33 cellular contexts compared by ENCODE assay signal in the genomic region with DNA sequence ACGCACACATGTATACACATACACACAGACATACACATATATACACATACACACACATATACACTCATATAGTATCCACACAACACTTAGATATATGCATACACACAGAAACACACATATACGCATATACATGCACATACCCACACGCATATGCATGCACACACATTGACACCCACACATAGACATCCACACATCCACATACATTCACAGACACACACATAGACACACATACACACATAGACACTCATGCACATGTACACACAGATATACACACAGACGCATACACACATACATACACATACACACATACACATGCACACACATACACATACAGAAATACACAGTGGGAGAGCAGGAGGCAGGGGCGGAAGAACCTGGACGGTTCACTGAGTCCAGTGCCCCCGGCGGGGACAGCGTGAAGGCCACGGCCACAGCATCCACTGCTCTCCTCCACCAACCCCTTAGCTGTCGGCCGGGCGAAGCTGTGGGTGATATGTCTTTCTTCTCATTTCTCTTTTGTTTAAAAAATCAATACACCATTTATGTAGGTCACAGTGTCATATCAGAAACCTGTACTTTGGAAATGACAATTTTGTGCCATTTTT. TPM values are rescaled to one million over a fixed set of nuclear protein-coding genes. Genes with fewer than 3 reads are reported as not detected.
"Had no signal": no experiment of that assay in that cellular context is flagged by ENCODE, and none has a peak within 500 bp of the region (broad histone marks: within the 10 kb centered on the region; RNA-seq: fewer than 3 reads in every experiment).

No MANE protein-coding gene starts in this region.

- H3K4me3 Mint-ChIP-seq: activated CD4-positive, alpha-beta T cell treated with anti-CD3 and anti-CD28 coated beads, Interleukin-2, amount 10 ng/mL, durations not matched to agents 24 days and 14 days; activated CD8-positive, alpha-beta T cell treated with anti-CD3 and anti-CD28 coated beads for 36 hours; activated naive CD8-positive, alpha-beta T cell treated with anti-CD3 and anti-CD28 coated beads for 36 hours; activated T-cell treated with anti-CD3 and anti-CD28 coated beads, Interleukin-2, amount 50 U/mL, for 72 hours; activated T-helper 17 cell treated with anti-CD3 and anti-CD28 coated beads, Interleukin-2, amount 50 U/mL, for 72 hours had no signal

- H3K27ac Mint-ChIP-seq: activated CD4-positive, alpha-beta T cell treated with anti-CD3 and anti-CD28 coated beads, Interleukin-2, amount 10 ng/mL, durations not matched to agents 24 days and 14 days; activated CD8-positive, alpha-beta T cell treated with anti-CD3 and anti-CD28 coated beads for 36 hours; activated naive CD8-positive, alpha-beta T cell treated with anti-CD3 and anti-CD28 coated beads for 36 hours; activated T-cell treated with anti-CD3 and anti-CD28 coated beads, Interleukin-2, amount 50 U/mL, for 72 hours; activated T-helper 17 cell treated with anti-CD3 and anti-CD28 coated beads, Interleukin-2, amount 50 U/mL, for 72 hours had no signal

- H3K27me3 Mint-ChIP-seq: activated CD4-positive, alpha-beta T cell treated with anti-CD3 and anti-CD28 coated beads, Interleukin-2, amount 10 ng/mL, durations not matched to agents 24 days and 14 days; activated CD8-positive, alpha-beta T cell treated with anti-CD3 and anti-CD28 coated beads for 36 hours had no signal

- H3K4me1 Mint-ChIP-seq: activated CD4-positive, alpha-beta T cell treated with anti-CD3 and anti-CD28 coated beads, Interleukin-2, amount 10 ng/mL, durations not matched to agents 24 days and 14 days; activated naive CD8-positive, alpha-beta T cell treated with anti-CD3 and anti-CD28 coated beads for 36 hours; activated T-helper 17 cell treated with anti-CD3 and anti-CD28 coated beads, Interleukin-2, amount 50 U/mL, for 72 hours had no signal

- DNase-seq: activated CD4-positive, alpha-beta T cell treated with anti-CD3 and anti-CD28 coated beads, Interleukin-2, amount 10 ng/mL, durations not matched to agents 24 days and 14 days; activated CD4-positive, alpha-beta T cell treated with anti-CD3 and anti-CD28 coated beads, Interleukin-2, amount 50 U/mL, for 4 hours; activated CD8-positive, alpha-beta T cell treated with anti-CD3 and anti-CD28 coated beads for 36 hours; activated effector memory CD4-positive, alpha-beta T cell treated with anti-CD3 and anti-CD28 coated beads, Interleukin-2, amount 50 U/mL, for 16 hours; activated naive CD4-positive, alpha-beta T cell; activated naive CD4-positive, alpha-beta T cell treated with anti-CD3 and anti-CD28 coated beads, Interleukin-2, amount 50 U/mL, for 16 hours; activated naive CD8-positive, alpha-beta T cell treated with anti-CD3 and anti-CD28 coated beads for 36 hours; activated T-cell treated with anti-CD3 and anti-CD28 coated beads, Interleukin-2, amount 50 U/mL, for 1 hour; activated T-cell treated with anti-CD3 and anti-CD28 coated beads, Interleukin-2, amount 50 U/mL, for 72 hours; amniotic stem cell; aorta; brain microvascular endothelial cell; Karpas-422; NCI-H1105; NCI-H1417 treated with DMSO at 0.1 percent for 48 hours; NCI-H187 treated with DMSO at 0.1 percent for 48 hours; NCI-H2081; NCI-H2171 treated with DMSO at 0.1 percent for 48 hours; NCI-H345; NCI-H524 treated with DMSO at 0.1 percent for 48 hours; NCI-H748 treated with DMSO at 0.1 percent for 48 hours; NK-92 treated with Interleukin-12 subunit alpha and Interleukin-12 subunit beta, amount 100 ng/mL, for 24 hours; OCI-M1; Right ventricle myocardium superior; SW 1271; T1000 had no signal

- H3K36me3 Mint-ChIP-seq: activated naive CD8-positive, alpha-beta T cell treated with anti-CD3 and anti-CD28 coated beads for 36 hours had no signal

- H3K27ac ChIP-seq: brain microvascular endothelial cell had no signal

- H3K9me3 Mint-ChIP-seq: activated CD4-positive, alpha-beta T cell treated with anti-CD3 and anti-CD28 coated beads, Interleukin-2, amount 10 ng/mL, durations not matched to agents 24 days and 14 days; activated CD8-positive, alpha-beta T cell treated with anti-CD3 and anti-CD28 coated beads for 36 hours; activated naive CD8-positive, alpha-beta T cell treated with anti-CD3 and anti-CD28 coated beads for 36 hours; activated T-cell treated with anti-CD3 and anti-CD28 coated beads, Interleukin-2, amount 50 U/mL, for 72 hours; activated T-helper 17 cell treated with anti-CD3 and anti-CD28 coated beads, Interleukin-2, amount 50 U/mL, for 72 hours had no signal

- ATAC-seq: activated CD8-positive, alpha-beta T cell treated with anti-CD3 and anti-CD28 coated beads for 36 hours; activated T-cell treated with anti-CD3 and anti-CD28 coated beads, Interleukin-2, amount 50 U/mL, for 72 hours; activated T-helper 17 cell treated with anti-CD3 and anti-CD28 coated beads, Interleukin-2, amount 50 U/mL, for 72 hours had no signal

- H3K36me3 ChIP-seq: brain microvascular endothelial cell had no signal

- FAIRE-seq: TTC549 had no signal

RNA-seq across cellular contexts. Expression of gene C1QB, which starts 2.8 kb away (rescaled TPM):
- total RNA-seq: activated CD4-positive, alpha-beta T cell treated with anti-CD3 and anti-CD28 coated beads, Interleukin-2, amount 10 ng/mL, durations not matched to agents 24 days and 14 days; activated CD8-positive, alpha-beta memory T cell treated with anti-CD3 and anti-CD28 coated beads for 36 hours; activated CD8-positive, alpha-beta T cell treated with anti-CD3 and anti-CD28 coated beads for 36 hours; activated naive CD8-positive, alpha-beta T cell treated with anti-CD3 and anti-CD28 coated beads for 36 hours; activated T-cell treated with anti-CD3 and anti-CD28 coated beads, Interleukin-2, amount 50 U/mL, for 72 hours; activated T-helper 17 cell treated with anti-CD3 and anti-CD28 coated beads, Interleukin-2, amount 50 U/mL, for 72 hours; MCF 10A; NCI-H460; T-helper 1 cell treated with Interleukin-12 subunit alpha and Interleukin-12 subunit beta and Interleukin-4 antibody, amounts not matched to agents 30 ng/mL and 1 ng/mL, for 36 hours; T-helper 2 cell treated with Interferon-gamma antibody and Interleukin-4, amounts not matched to agents 100 ng/mL and 5 ng/mL, for 36 hours had no signal

RNA-seq across cellular contexts. Expression of gene C1QC, which starts 6.8 kb away (rescaled TPM):
- total RNA-seq: activated CD4-positive, alpha-beta T cell treated with anti-CD3 and anti-CD28 coated beads, Interleukin-2, amount 10 ng/mL, durations not matched to agents 24 days and 14 days; activated CD8-positive, alpha-beta memory T cell treated with anti-CD3 and anti-CD28 coated beads for 36 hours; activated CD8-positive, alpha-beta T cell treated with anti-CD3 and anti-CD28 coated beads for 36 hours; activated naive CD8-positive, alpha-beta T cell treated with anti-CD3 and anti-CD28 coated beads for 36 hours; activated T-cell treated with anti-CD3 and anti-CD28 coated beads, Interleukin-2, amount 50 U/mL, for 72 hours; activated T-helper 17 cell treated with anti-CD3 and anti-CD28 coated beads, Interleukin-2, amount 50 U/mL, for 72 hours; MCF 10A; NCI-H460; T-helper 1 cell treated with Interleukin-12 subunit alpha and Interleukin-12 subunit beta and Interleukin-4 antibody, amounts not matched to agents 30 ng/mL and 1 ng/mL, for 36 hours; T-helper 2 cell treated with Interferon-gamma antibody and Interleukin-4, amounts not matched to agents 100 ng/mL and 5 ng/mL, for 36 hours had no signal

RNA-seq across cellular contexts. Expression of gene C1QA, which starts 13.8 kb away (rescaled TPM):
- total RNA-seq: activated CD4-positive, alpha-beta T cell treated with anti-CD3 and anti-CD28 coated beads, Interleukin-2, amount 10 ng/mL, durations not matched to agents 24 days and 14 days; activated CD8-positive, alpha-beta memory T cell treated with anti-CD3 and anti-CD28 coated beads for 36 hours; activated CD8-positive, alpha-beta T cell treated with anti-CD3 and anti-CD28 coated beads for 36 hours; activated naive CD8-positive, alpha-beta T cell treated with anti-CD3 and anti-CD28 coated beads for 36 hours; activated T-cell treated with anti-CD3 and anti-CD28 coated beads, Interleukin-2, amount 50 U/mL, for 72 hours; activated T-helper 17 cell treated with anti-CD3 and anti-CD28 coated beads, Interleukin-2, amount 50 U/mL, for 72 hours; MCF 10A; NCI-H460; T-helper 1 cell treated with Interleukin-12 subunit alpha and Interleukin-12 subunit beta and Interleukin-4 antibody, amounts not matched to agents 30 ng/mL and 1 ng/mL, for 36 hours; T-helper 2 cell treated with Interferon-gamma antibody and Interleukin-4, amounts not matched to agents 100 ng/mL and 5 ng/mL, for 36 hours had no signal
